13 cellular contexts compared by ENCODE assay signal in the genomic region with DNA sequence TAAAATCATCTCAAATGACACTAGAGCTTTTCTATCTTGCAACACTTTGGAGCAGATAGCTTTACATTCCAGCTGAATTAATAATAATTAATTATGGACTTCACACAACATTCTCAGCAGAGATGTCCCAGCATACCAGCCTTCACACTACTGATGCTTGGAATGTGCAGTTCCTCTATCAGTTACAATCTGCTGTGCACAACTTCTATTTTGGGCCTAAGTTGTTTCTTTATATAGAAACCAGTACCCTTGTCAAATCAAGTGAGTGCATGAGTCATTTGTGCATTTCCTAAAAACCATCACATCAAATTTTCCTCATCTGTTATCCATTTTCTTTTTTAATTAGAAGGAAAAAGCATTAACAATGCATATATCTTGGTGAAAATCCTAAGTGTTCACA. TPM values are rescaled to one million over a fixed set of nuclear protein-coding genes. Genes with fewer than 3 reads are reported as not detected.
DNase-seq lines count a peak whose midpoint lies in the region; ATAC-seq and TF ChIP-seq lines count a peak whose summit lies in the region.
"Had no signal": no experiment of that assay in that cellular context is flagged by ENCODE, and none has a peak within 500 bp of the region (broad histone marks: within the 10 kb centered on the region; RNA-seq: fewer than 3 reads in every experiment).

No MANE protein-coding gene starts in this region.

- no peak overlapping the region for H2BK20ac ChIP-seq in IMR-90 (ENCODE audit: low read depth, low read length)

- no peak overlapping the region for H3K4me2 ChIP-seq in IMR-90 (ENCODE audit: low read depth, low read length)

- TF ChIP-seq EP300 in ovary (IDR thresholded peaks at IDR 0.05), result no peak

- peaks cover 2% of the 10 kb centered on the region; the same call in 1 of the 2 replicates for H3K4me1 ChIP-seq in IMR-90 (ENCODE audit: control insufficient read depth, insufficient read depth, low read length)
- H3K4me1 ChIP-seq in heart right ventricle, result peaks cover 0 to 31% (median 18%) of the 10 kb centered on the region in 9 donors
- H3K4me1 ChIP-seq in spleen, result peaks cover 0 to 16% (median 0%) of the 10 kb centered on the region in 6 donors
- H3K4me1 ChIP-seq in body of pancreas, result peaks cover 8% of the 10 kb centered on the region
- no peaks in the 10 kb centered on the region for H3K4me1 ChIP-seq in ovary (ENCODE audit: insufficient read depth)
- H3K4me1 ChIP-seq: prostate gland had no signal

- no peaks in the 10 kb centered on the region for H3K36me3 ChIP-seq in IMR-90 (ENCODE audit: control insufficient read depth, insufficient read depth, low read length)
- no peaks in the 10 kb centered on the region for H3K36me3 ChIP-seq in heart right ventricle
- H3K36me3 ChIP-seq in spleen, result no peaks in the 10 kb centered on the region
- no peaks in the 10 kb centered on the region for H3K36me3 ChIP-seq in body of pancreas (replicated peaks in 1 of 2; ENCODE audit: insufficient read depth in 1 of 2, low read depth in 2 of 2)
- H3K36me3 ChIP-seq in ovary, result no peaks in the 10 kb centered on the region
- H3K36me3 ChIP-seq: prostate gland had no signal

- H3K14ac ChIP-seq in IMR-90 (replicated peaks; ENCODE audit: low read depth, low read length), result no peak overlapping the region

- peaks cover 17% of the 10 kb centered on the region for H3K9me1 ChIP-seq in IMR-90 (ENCODE audit: insufficient read depth, low read length)

- H3K23ac ChIP-seq in IMR-90 (ENCODE audit: low read depth, low read length), result no peak overlapping the region

- POLR2A ChIA-PET in IMR-90 (lab: Charles Lee; ENCODE audit: unreplicated experiment), result no interaction called here

- no peak overlapping the region for H2AFZ ChIP-seq in IMR-90 (replicated peaks; ENCODE audit: low read length, poor library complexity)

- no peaks in the 10 kb centered on the region for H4K20me1 ChIP-seq in IMR-90 (ENCODE audit: insufficient read depth, low read length)

- intact Hi-C loops in IMR-90 (cut with micrococcal nuclease), result no loop called here
- intact Hi-C loops in heart right ventricle (cut with DNase I), result no loop called here
- intact Hi-C loops in spleen (cut with DNase I; ENCODE audit: low total_unique reads), result no loop called here
- intact Hi-C loops in body of pancreas (cut with DNase I), result no loop called here
- intact Hi-C loops in ovary (cut with DNase I), result no loop called here

- H3K4ac ChIP-seq in IMR-90 (ENCODE audit: low read depth, low read length), result no peak overlapping the region

- no peak overlapping the region for H3K56ac ChIP-seq in IMR-90 (ENCODE audit: extremely low read depth, insufficient read depth, low read length)

- in situ Hi-C loops in IMR-90 (cut with MboI; ENCODE audit: low sequenced_read_pairs), result no loop called here

- H2AK5ac ChIP-seq in IMR-90 (ENCODE audit: low read depth, low read length), result no peak overlapping the region

- H3K9me3 ChIP-seq in IMR-90 (ENCODE audit: control insufficient read depth, insufficient read depth, low read length), result peaks cover 4% of the 10 kb centered on the region
- H3K9me3 ChIP-seq in heart right ventricle, result peaks cover 0 to 10% (median 3%) of the 10 kb centered on the region in 11 donors
- peaks cover 0 to 11% (median 5%) of the 10 kb centered on the region in 8 donors for H3K9me3 ChIP-seq in spleen
- H3K9me3 ChIP-seq in body of pancreas, result peaks cover 0 to 5% (median 0%) of the 10 kb centered on the region in 3 donors
- H3K9me3 ChIP-seq in ovary, result no peaks in the 10 kb centered on the region
- H3K9me3 ChIP-seq: prostate gland had no signal

- no peak for TF ChIP-seq POLR2A in IMR-90 (IDR thresholded peaks at IDR 0.05; ENCODE audit: low read depth, low read length)
- no peak for TF ChIP-seq POLR2A in spleen (IDR thresholded peaks at IDR 0.05)
- no peak for TF ChIP-seq POLR2A in body of pancreas (IDR thresholded peaks at IDR 0.05)
- no peak for TF ChIP-seq POLR2A in ovary (IDR thresholded peaks at IDR 0.05)

- no peak overlapping the region for H3K4me3 ChIP-seq in IMR-90 (ENCODE audit: insufficient read depth, low read depth, low read length)
- no peak overlapping the region for H3K4me3 ChIP-seq in heart right ventricle
- no peak overlapping the region for H3K4me3 ChIP-seq in spleen
- no peak overlapping the region for H3K4me3 ChIP-seq in body of pancreas
- no peak overlapping the region for H3K4me3 ChIP-seq in ovary
- H3K4me3 ChIP-seq: prostate gland had no signal

- H2BK15ac ChIP-seq in IMR-90 (ENCODE audit: low read depth, low read length), result no peak overlapping the region

- H2AK9ac ChIP-seq in IMR-90 (replicated peaks; ENCODE audit: low read depth, low read length, poor library complexity), result no peak overlapping the region

- H3K27me3 ChIP-seq in IMR-90 (ENCODE audit: control insufficient read depth, insufficient read depth, low read length), result no peaks in the 10 kb centered on the region
- no peaks in the 10 kb centered on the region for H3K27me3 ChIP-seq in heart right ventricle
- H3K27me3 ChIP-seq in spleen (replicated peaks in 1 of 7), result peaks cover 0 to 5% (median 0%) of the 10 kb centered on the region in 7 donors
- no peaks in the 10 kb centered on the region for H3K27me3 ChIP-seq in body of pancreas
- H3K27me3 ChIP-seq in ovary, result no peaks in the 10 kb centered on the region

- no peak overlapping the region for H4K5ac ChIP-seq in IMR-90 (ENCODE audit: low read depth, low read length)

- H2BK120ac ChIP-seq in IMR-90 (ENCODE audit: low read depth, low read length), result no peak overlapping the region

- H2BK5ac ChIP-seq in IMR-90 (ENCODE audit: low read depth, low read length, poor library complexity, severe bottlenecking), result no peak overlapping the region

- CTCF ChIA-PET in IMR-90 (lab: Yijun Ruan, JAX), result interaction anchor here (1.2 kb wide), 1 partner anchor 19 kb away, joined by 3 read pairs; no protein-coding TSS in a partner anchor

- BruUV-seq in IMR-90 (replicated peaks; lab: Mats Ljungman, UMichigan), result no TSS peak

- no peak overlapping the region for H3K18ac ChIP-seq in IMR-90 (ENCODE audit: low read depth, low read length)

- H3K79me1 ChIP-seq in IMR-90 (ENCODE audit: low read depth in 1 of 2, low read length in 2 of 2), result no peaks in the 10 kb centered on the region

- TF ChIP-seq CTCF in IMR-90 (conservative IDR thresholded peaks at IDR 0.05; ENCODE audit: low read depth, low read length), result no peak
- no peak for TF ChIP-seq CTCF in heart right ventricle (IDR thresholded peaks at IDR 0.05)
- TF ChIP-seq CTCF in spleen (IDR thresholded peaks at IDR 0.05 in 8 of 11, conservative IDR thresholded peaks at IDR 0.05 in 3 of 11), result no peak
- no peak for TF ChIP-seq CTCF in body of pancreas (IDR thresholded peaks at IDR 0.05)
- TF ChIP-seq CTCF in ovary (IDR thresholded peaks at IDR 0.05), result no peak

- dilution Hi-C loops in IMR-90 (cut with HindIII; ENCODE audit: low sequenced_read_pairs, unreplicated experiment), result no loop called here

- ATAC-seq in IMR-90 (ENCODE audit: low read depth) (peak; percentile 83), heart right ventricle (peak in 4 of 8 donors; percentile 48 to 74 (median 67)), body of pancreas (no peak)

- H3K27ac ChIP-seq in IMR-90 (ENCODE audit: insufficient read depth, low read length) (no peak overlapping the region), heart right ventricle (peak overlapping the region in 6 of 10 donors; percentile 8 to 72 (median 26)), spleen (peak overlapping the region in 5 of 8 donors; percentile 29 to 50 (median 46)), body of pancreas (no peak overlapping the region), ovary (no peak overlapping the region)
- H3K27ac ChIP-seq: prostate gland had no signal

- no peak overlapping the region for H4K91ac ChIP-seq in IMR-90 (ENCODE audit: insufficient read depth, low read depth, low read length)

- no peak overlapping the region for H3K9ac ChIP-seq in IMR-90 (ENCODE audit: low read depth, low read length)

- DNase-seq in IMR-90, result peak; percentile 41
- peak; percentile 49 for DNase-seq in amniotic epithelial cell (ENCODE audit: low read depth)
- DNase-seq in heart right ventricle, result no peak
- no peak for DNase-seq in spleen
- no peak for DNase-seq in NCI-H2227 treated with DMSO at 0.1 percent for 48 hours (lab: John Stamatoyannopoulos, UW)
- no peak for DNase-seq in KG1 (lab: John Stamatoyannopoulos, UW)
- no peak for DNase-seq in body of pancreas
- DNase-seq in ovary, result no peak
- DNase-seq: activated CD4-positive, alpha-beta T cell treated with anti-CD3 and anti-CD28 coated beads, Interleukin-2, amount 50 U/mL, for 48 hours; hippocampal formation; NCI-H187 treated with DMSO at 0.1 percent for 48 hours had no signal

- no peak for TF ChIP-seq RAD21 in IMR-90 (IDR thresholded peaks at IDR 0.05; ENCODE audit: low read length)

- no peak overlapping the region for H4K8ac ChIP-seq in IMR-90 (ENCODE audit: low read depth in 2 of 2, low read length in 2 of 2)

TF ChIP-seq in IMR-90, 13 proteins besides CTCF, POLR2A, EP300 and RAD21:
- no peak for TF ChIP-seq MAZ (IDR thresholded peaks at IDR 0.05; ENCODE audit: borderline replicate concordance, low read depth, low read length)
- TF ChIP-seq MXI1 (IDR thresholded peaks at IDR 0.05; ENCODE audit: borderline replicate concordance, low read depth, low read length), result no peak
- TF ChIP-seq FOS (IDR thresholded peaks at IDR 0.05; ENCODE audit: low read depth, low read length), result peak; percentile 6; the same call in 1 of the 2 replicates
- no peak for TF ChIP-seq RCOR1 (IDR thresholded peaks at IDR 0.05; ENCODE audit: insufficient replicate concordance, low read length)
- TF ChIP-seq CEBPB (IDR thresholded peaks at IDR 0.05; ENCODE audit: low read depth, low read length), result 0 out of 2 replicates have a peak, but pooled peaks have one; percentile 2

RNA-seq across cellular contexts. Expression of a gene that starts 8.8 kb away (rescaled TPM):
- total RNA-seq in IMR-90 (2012; rRNA removed), result 0.18 and 0.28 TPM in 2 replicates
- 0.26 and 0.31 TPM in 2 replicates for polyA plus RNA-seq in IMR-90 (2012; rRNA removed)
- polyA plus RNA-seq in IMR-90 (2012; cell fraction: cytosol; rRNA removed), result 0.04 and 0.23 TPM in 2 replicates
- 0.20 and 0.41 TPM in 2 replicates for polyA plus RNA-seq in IMR-90 (2012; cell fraction: nucleus; rRNA removed; ENCODE audit: low replicate concordance)
- total RNA-seq in heart right ventricle, result 10 to 100 TPM in 1 of 10 donors, 1 to 10 TPM in 9; 1.2 to 16.5 (median 6.1) TPM
- polyA plus RNA-seq in heart right ventricle, result 1 to 10 TPM; 3.4 to 5.0 TPM
- 10 to 100 TPM in 5 of 7 donors, 1 to 10 TPM in 2; 4.4 to 55.6 (median 31.6) TPM for total RNA-seq in spleen
- polyA plus RNA-seq in spleen, result 10 to 100 TPM; 12.2 to 16.5 (median 13.6) TPM
- total RNA-seq in body of pancreas, result 1 to 10 TPM; 1.3 to 1.8 TPM
- 100 to 1,000 TPM in 1 of 7 donors, 10 to 100 TPM in 6; 15.3 to 166 (median 82.0) TPM for total RNA-seq in ovary
- polyA plus RNA-seq in ovary, result 10 to 100 TPM; 32.6 to 62.5 TPM
- total RNA-seq: dermis microvascular lymphatic vessel endothelial cell had no signal

Comparison
In these comparisons a context has a peak if more than half of its experiments do, and no peak if none do; other contexts are left out.
1. DNase-seq: peak in IMR-90 (single experiment) and amniotic epithelial cell (single experiment); none in heart right ventricle (0 of 2), spleen (single experiment), NCI-H2227 treated with DMSO at 0.1 percent for 48 hours (single experiment), KG1 (single experiment), body of pancreas (0 of 4) and ovary (0 of 5).
2. H3K27ac ChIP-seq: peak in heart right ventricle (6 of 10) and spleen (5 of 8); none in IMR-90 (single experiment), body of pancreas (0 of 4) and ovary (0 of 2).